ENCODE assay signal across 1 cellular context in the genomic region with DNA sequence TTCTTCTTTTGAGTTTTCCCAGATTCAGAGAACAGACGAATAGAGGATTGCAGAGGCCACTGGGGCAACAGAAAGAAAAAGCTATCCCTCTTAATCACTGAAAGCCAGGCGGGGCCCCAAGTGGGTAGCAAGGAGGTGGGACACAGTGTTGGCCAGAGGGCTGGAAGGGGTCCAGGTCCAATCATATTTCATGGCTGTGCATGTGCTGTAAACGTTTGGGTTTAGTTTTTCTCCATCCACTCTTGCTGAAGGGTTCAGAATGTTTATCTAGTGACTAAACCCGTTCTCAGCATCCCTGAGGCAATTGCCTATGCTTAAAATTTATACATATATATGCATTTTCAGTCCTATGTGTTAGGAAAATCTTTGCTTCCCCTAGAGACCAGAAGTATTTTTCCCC.
TF ChIP-seq lines count a peak whose summit lies in the region.

No MANE protein-coding gene starts in this region.

TF ChIP-seq in IMR-90, 13 proteins besides CTCF, POLR2A, EP300 and RAD21 (continued from another document):
- TF ChIP-seq FOS (IDR thresholded peaks at IDR 0.05; ENCODE audit: low read depth, low read length) (no peak), RFX5 (IDR thresholded peaks at IDR 0.05; ENCODE audit: low read depth, low read length) (no peak), SMC3 (IDR thresholded peaks at IDR 0.05; ENCODE audit: low read depth, low read length) (no peak), MAFK (IDR thresholded peaks at IDR 0.05; ENCODE audit: low read depth, low read length) (no peak), BHLHE40 (IDR thresholded peaks at IDR 0.05; ENCODE audit: low read depth, low read length) (no peak)
- TF ChIP-seq, protein P1, sequence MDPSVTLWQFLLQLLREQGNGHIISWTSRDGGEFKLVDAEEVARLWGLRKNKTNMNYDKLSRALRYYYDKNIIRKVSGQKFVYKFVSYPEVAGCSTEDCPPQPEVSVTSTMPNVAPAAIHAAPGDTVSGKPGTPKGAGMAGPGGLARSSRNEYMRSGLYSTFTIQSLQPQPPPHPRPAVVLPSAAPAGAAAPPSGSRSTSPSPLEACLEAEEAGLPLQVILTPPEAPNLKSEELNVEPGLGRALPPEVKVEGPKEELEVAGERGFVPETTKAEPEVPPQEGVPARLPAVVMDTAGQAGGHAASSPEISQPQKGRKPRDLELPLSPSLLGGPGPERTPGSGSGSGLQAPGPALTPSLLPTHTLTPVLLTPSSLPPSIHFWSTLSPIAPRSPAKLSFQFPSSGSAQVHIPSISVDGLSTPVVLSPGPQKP (IDR thresholded peaks at IDR 0.05; ENCODE audit: borderline replicate concordance, low read depth, low read length) = no peak
- TF ChIP-seq, protein P2, sequence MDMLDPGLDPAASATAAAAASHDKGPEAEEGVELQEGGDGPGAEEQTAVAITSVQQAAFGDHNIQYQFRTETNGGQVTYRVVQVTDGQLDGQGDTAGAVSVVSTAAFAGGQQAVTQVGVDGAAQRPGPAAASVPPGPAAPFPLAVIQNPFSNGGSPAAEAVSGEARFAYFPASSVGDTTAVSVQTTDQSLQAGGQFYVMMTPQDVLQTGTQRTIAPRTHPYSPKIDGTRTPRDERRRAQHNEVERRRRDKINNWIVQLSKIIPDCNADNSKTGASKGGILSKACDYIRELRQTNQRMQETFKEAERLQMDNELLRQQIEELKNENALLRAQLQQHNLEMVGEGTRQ (IDR thresholded peaks at IDR 0.05; ENCODE audit: low read depth, low read length) = no peak
